In genomic region chr5:55960779-55961178, GRCh38 we compare ENCODE assay signal across 23 cellular contexts.
"Had no signal": no experiment of that assay in that cellular context is flagged by ENCODE, and none has a peak within 500 bp of the region (broad histone marks: within the 10 kb centered on the region; RNA-seq: fewer than 3 reads in every experiment).

No MANE protein-coding gene starts in this region.

- DNase-seq: activated CD4-positive, alpha-beta T cell treated with anti-CD3 and anti-CD28 coated beads, Interleukin-2, amount 50 U/mL, for 1 hour; activated CD4-positive, CD25-positive, alpha-beta regulatory T cell treated with anti-CD3 and anti-CD28 coated beads, Interleukin-2, amount 50 U/mL, for 72 hours; activated CD8-positive, alpha-beta memory T cell treated with anti-CD3 and anti-CD28 coated beads, Interleukin-2, amount 50 U/mL, for 4 hours; activated T-cell treated with anti-CD3 and anti-CD28 coated beads, Interleukin-2, amount 50 U/mL, for 4 hours; aorta; body of pancreas; dermis blood vessel endothelial cell; effector CD4-positive, alpha-beta T cell; foreskin keratinocyte; heart right ventricle; mammary epithelial cell; naive B cell; nucleus accumbens; pancreas; psoas muscle; sigmoid colon; small intestine; stimulated activated CD4-positive, alpha-beta T cell treated with anti-CD3 and anti-CD28 coated beads, Interleukin-4, amount 100 ng/mL, for 24 hours; stomach; thyroid gland had no signal

- H3K27me3 Mint-ChIP-seq: naive B cell had no signal

- H3K27me3 ChIP-seq: body of pancreas, esophagus muscularis mucosa, foreskin keratinocyte, heart right ventricle, pancreas, sigmoid colon, stomach, thyroid gland had no signal

- H3K9me3 Mint-ChIP-seq: activated T-cell treated with anti-CD3 and anti-CD28 coated beads, Interleukin-2, amount 50 U/mL, for 4 hours; activated T-helper 2 cell treated with anti-CD3 and anti-CD28 coated beads, Interferon-gamma antibody, Interleukin-2, Interleukin-4, amounts not matched to agents 10 μg/mL and 5 μg/mL and 100 μg/mL, durations not matched to agents 14 hours and 24 hours and 36 hours; naive B cell; stimulated activated effector memory CD8-positive, alpha-beta T cell treated with anti-CD3 and anti-CD28 coated beads, Interleukin-12 subunit alpha, Interleukin-12 subunit beta, amount 100 ng/mL, for 72 hours had no signal

- ATAC-seq: activated T-cell treated with anti-CD3 and anti-CD28 coated beads, Interleukin-2, amount 50 U/mL, for 4 hours; body of pancreas; foreskin keratinocyte; heart right ventricle; pancreas; psoas muscle; stimulated activated effector memory CD8-positive, alpha-beta T cell treated with anti-CD3 and anti-CD28 coated beads, Interleukin-12 subunit alpha, Interleukin-12 subunit beta, amount 100 ng/mL, for 72 hours had no signal

- H3K4me1 ChIP-seq: body of pancreas, esophagus muscularis mucosa, psoas muscle, sigmoid colon had no signal

- H3K9me3 ChIP-seq: body of pancreas, esophagus muscularis mucosa, heart right ventricle, pancreas, psoas muscle, sigmoid colon, stomach, thyroid gland had no signal

- H3K4me1 Mint-ChIP-seq: naive B cell; stimulated activated effector memory CD8-positive, alpha-beta T cell treated with anti-CD3 and anti-CD28 coated beads, Interleukin-12 subunit alpha, Interleukin-12 subunit beta, amount 100 ng/mL, for 72 hours had no signal

- H3K4me3 Mint-ChIP-seq: activated T-cell treated with anti-CD3 and anti-CD28 coated beads, Interleukin-2, amount 50 U/mL, for 4 hours; naive B cell; stimulated activated effector memory CD8-positive, alpha-beta T cell treated with anti-CD3 and anti-CD28 coated beads, Interleukin-12 subunit alpha, Interleukin-12 subunit beta, amount 100 ng/mL, for 72 hours had no signal

- H3K27ac Mint-ChIP-seq: naive B cell had no signal

- H3K27ac ChIP-seq: body of pancreas, esophagus muscularis mucosa, foreskin keratinocyte, heart right ventricle, pancreas, psoas muscle, sigmoid colon, stomach, thyroid gland had no signal

- H3K4me3 ChIP-seq: body of pancreas, esophagus muscularis mucosa, heart right ventricle, pancreas, psoas muscle, sigmoid colon, stomach, thyroid gland had no signal
